1 cellular context compared by ENCODE assay signal in the genomic region with DNA sequence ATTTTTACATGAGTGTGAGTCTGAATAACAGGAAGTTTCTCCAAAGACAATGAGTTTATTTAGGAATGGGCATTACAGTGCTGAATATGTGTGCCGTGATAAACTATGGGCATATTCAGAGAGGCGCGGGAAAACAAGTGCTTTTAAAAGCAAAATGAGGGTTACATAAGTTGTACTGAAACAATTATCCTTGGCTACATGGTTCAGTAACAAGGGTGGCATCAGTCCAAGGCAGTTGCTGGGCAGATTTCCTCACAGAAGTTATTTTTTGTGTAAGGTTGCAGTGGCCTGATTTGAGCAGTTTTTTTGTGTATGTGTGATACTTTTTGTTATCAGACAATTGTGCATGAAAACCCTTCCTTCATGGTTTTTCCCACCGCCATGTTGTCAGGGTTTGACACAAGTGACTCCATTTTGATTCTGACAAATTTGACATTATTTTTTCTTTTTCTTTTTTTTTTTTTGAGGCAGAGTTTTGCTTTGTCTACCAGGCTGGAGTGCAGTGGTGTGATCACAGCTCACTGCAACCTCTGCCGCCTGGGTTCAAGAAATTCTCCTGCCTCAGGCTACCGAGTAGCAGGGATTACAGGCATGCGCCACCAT.
A peak's percentile ranks its signal among the peaks of the same experiment; 100 is the strongest.
TF ChIP-seq lines count a peak whose summit lies in the region.

No MANE protein-coding gene starts in this region.

TF ChIP-seq in K562, 482 proteins besides CTCF, POLR2A, EP300 and RAD21:
- TF ChIP-seq, protein P1, sequence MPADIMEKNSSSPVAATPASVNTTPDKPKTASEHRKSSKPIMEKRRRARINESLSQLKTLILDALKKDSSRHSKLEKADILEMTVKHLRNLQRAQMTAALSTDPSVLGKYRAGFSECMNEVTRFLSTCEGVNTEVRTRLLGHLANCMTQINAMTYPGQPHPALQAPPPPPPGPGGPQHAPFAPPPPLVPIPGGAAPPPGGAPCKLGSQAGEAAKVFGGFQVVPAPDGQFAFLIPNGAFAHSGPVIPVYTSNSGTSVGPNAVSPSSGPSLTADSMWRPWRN (IDR thresholded peaks at IDR 0.05; ENCODE audit: low read depth): no peak
- TF ChIP-seq PTRF (tag; IDR thresholded peaks at IDR 0.05): peak; percentile 85
- no peak for TF ChIP-seq PHB2 (IDR thresholded peaks at IDR 0.05; ENCODE audit: low read depth)
- TF ChIP-seq PTTG1 (tag; IDR thresholded peaks at IDR 0.05; ENCODE audit: low read depth): 0 out of 2 replicates have a peak, but pooled peaks have one; percentile 44
- TF ChIP-seq FOXM1 (IDR thresholded peaks at IDR 0.05; ENCODE audit: low read depth): no peak
- TF ChIP-seq FOXM1 (CRISPR knock-in tag; IDR thresholded peaks at IDR 0.05; ENCODE audit: low read depth): no peak
- TF ChIP-seq ID3 (CRISPR knock-in tag; IDR thresholded peaks at IDR 0.05): no peak
- 0 out of 2 replicates have a peak, but pooled peaks have one; percentile 29 for TF ChIP-seq ID3 (tag; IDR thresholded peaks at IDR 0.05)
